Comparison of ENCODE assay signal across 8 cellular contexts in genomic region chr7:76437873-76438272, GRCh38. TPM values are rescaled to one million over a fixed set of nuclear protein-coding genes. Genes with fewer than 3 reads are reported as not detected.
DNase-seq lines count a peak whose midpoint lies in the region; ATAC-seq, FAIRE-seq and TF ChIP-seq lines count a peak whose summit lies in the region.
"Not testable (repeated sequence)": the region's sequence is repeated elsewhere in the genome, so short reads cannot be mapped to it uniquely, and the experiment has no call there.

No MANE protein-coding gene starts in this region.

- POLR2A ChIA-PET in activated naive CD8-positive, alpha-beta T cell treated with anti-CD3 and anti-CD28 coated beads, Interleukin-2, amount 10 ng/mL, durations not matched to agents 7 days and 5 days (lab: Charles Lee) = not testable (repeated sequence)

- H3K4me3 Mint-ChIP-seq in activated naive CD8-positive, alpha-beta T cell treated with anti-CD3 and anti-CD28 coated beads, Interleukin-2, amount 10 ng/mL, durations not matched to agents 7 days and 5 days = not testable (repeated sequence)

- H3K9me3 Mint-ChIP-seq in activated naive CD8-positive, alpha-beta T cell treated with anti-CD3 and anti-CD28 coated beads, Interleukin-2, amount 10 ng/mL, durations not matched to agents 7 days and 5 days = not testable (repeated sequence)

- TF ChIP-seq CTCF in pancreas (IDR thresholded peaks at IDR 0.05) (peak; percentile 36 to 59 (median 38)), transverse colon (IDR thresholded peaks at IDR 0.05) (peak; percentile 30 to 68 (median 53))

- H3K27ac Mint-ChIP-seq in activated naive CD8-positive, alpha-beta T cell treated with anti-CD3 and anti-CD28 coated beads, Interleukin-2, amount 10 ng/mL, durations not matched to agents 7 days and 5 days = not testable (repeated sequence)

- H3K4me1 ChIP-seq in pancreas, transverse colon: not testable (repeated sequence)

- DNase-seq in GM12891 (ENCODE audit: insufficient read length, low spot score); activated naive CD8-positive, alpha-beta T cell treated with anti-CD3 and anti-CD28 coated beads, Interleukin-2, amount 10 ng/mL, durations not matched to agents 7 days and 5 days; Right ventricle myocardium inferior (ENCODE audit: missing footprints): not testable (repeated sequence)
- DNase-seq in NCI-H1930 (lab: John Stamatoyannopoulos, UW) (peak; percentile 68 to 78), SW480 (ENCODE audit: low spot score) (peak; percentile 89), pancreas (peak in 5 of 6 donors; percentile 67 to 89 (median 73)), transverse colon (peak; percentile 74)

- 0 to 13% methylated on average over 1 to 2 of the region's 2 CpGs for WGBS in pancreas, 2 donors
- 8% methylated on average over 1 of the region's 2 CpGs; no CpG with 5 or more reads in 1 of the 2 donors for WGBS in transverse colon (ENCODE audit: low coverage in 1 of 2), 2 donors

- H3K4me1 Mint-ChIP-seq in activated naive CD8-positive, alpha-beta T cell treated with anti-CD3 and anti-CD28 coated beads, Interleukin-2, amount 10 ng/mL, durations not matched to agents 7 days and 5 days = not testable (repeated sequence)

- not testable (repeated sequence) for H3K27me3 Mint-ChIP-seq in activated naive CD8-positive, alpha-beta T cell treated with anti-CD3 and anti-CD28 coated beads, Interleukin-2, amount 10 ng/mL, durations not matched to agents 7 days and 5 days

- not testable (repeated sequence) for H3K9me3 ChIP-seq in pancreas, transverse colon

- H3K27me3 ChIP-seq in pancreas, transverse colon: not testable (repeated sequence)

- H3K36me3 Mint-ChIP-seq in activated naive CD8-positive, alpha-beta T cell treated with anti-CD3 and anti-CD28 coated beads, Interleukin-2, amount 10 ng/mL, durations not matched to agents 7 days and 5 days = not testable (repeated sequence)

- not testable (repeated sequence) for H3K36me3 ChIP-seq in pancreas, transverse colon

- not testable (repeated sequence) for TF ChIP-seq EP300 in transverse colon (IDR thresholded peaks at IDR 0.05; ENCODE audit: low read depth)

- ATAC-seq in HG02938 (IDR thresholded peaks at IDR 0.05; ENCODE audit: unreplicated experiment) (peak; percentile 75), Right ventricle myocardium inferior (peak; percentile 42), pancreas (peak; percentile 89 to 95 (median 92))
- ATAC-seq in activated naive CD8-positive, alpha-beta T cell treated with anti-CD3 and anti-CD28 coated beads, Interleukin-2, amount 10 ng/mL, durations not matched to agents 7 days and 5 days (ENCODE audit: low read depth) = peak; percentile 50

- intact Hi-C loops in Right ventricle myocardium inferior (cut with DNase I); pancreas (cut with DNase I); transverse colon (cut with DNase I; ENCODE audit: low total_unique reads): not testable (repeated sequence)

- in situ Hi-C loops in transverse colon (cut with MboI; ENCODE audit: low pct_ligation_motif_present in 1 of 4, low pct_unique_long_range_greater_than_20kb in 1 of 4, low sequenced_read_pairs in 3 of 4) = not testable (repeated sequence)

- FAIRE-seq in GM12891 (lab: Jason Lieb, UNC) = peak; percentile 74
- FAIRE-seq in pancreas (lab: Jason Lieb, UNC) = not testable (repeated sequence)

- H3K4me3 ChIP-seq in pancreas, transverse colon: not testable (repeated sequence)

- not testable (repeated sequence) for H3K27ac ChIP-seq in pancreas, transverse colon

- not testable (repeated sequence) for TF ChIP-seq POLR2A in GM12891 (IDR thresholded peaks at IDR 0.05; ENCODE audit: low read depth, low read length); transverse colon (IDR thresholded peaks at IDR 0.05)

RNA-seq across cellular contexts. Expression of gene ZP3, which starts 13.1 kb away (rescaled TPM):
- polyA plus RNA-seq in GM12891 (2012; ENCODE audit: low read depth, missing spikeins) = 3.6 TPM
- total RNA-seq in activated naive CD8-positive, alpha-beta T cell treated with anti-CD3 and anti-CD28 coated beads, Interleukin-2, amount 10 ng/mL, durations not matched to agents 7 days and 5 days = 1 to 10 TPM in 1 of 2 experiments, under 1 TPM in 1; 0.80 to 1.3 TPM
- 0.46 TPM for total RNA-seq in Right ventricle myocardium inferior
- total RNA-seq in pancreas = 10 to 100 TPM in 2 of 6 donors, 1 to 10 TPM in 4; 2.5 to 14.1 (median 6.6) TPM
- polyA plus RNA-seq in pancreas = 1 to 10 TPM; 3.2 to 7.6 TPM
- total RNA-seq in transverse colon = 1 to 10 TPM in 2 of 4 donors, not detected in 2; 3.0 to 3.4 TPM

RNA-seq across cellular contexts. Expression of gene DTX2, which starts 23.6 kb away (rescaled TPM):
- 9.2 TPM for polyA plus RNA-seq in GM12891 (2012; ENCODE audit: low read depth, missing spikeins)
- 10 to 100 TPM; 34.3 to 38.6 TPM for total RNA-seq in activated naive CD8-positive, alpha-beta T cell treated with anti-CD3 and anti-CD28 coated beads, Interleukin-2, amount 10 ng/mL, durations not matched to agents 7 days and 5 days
- total RNA-seq in Right ventricle myocardium inferior = 8.0 TPM
- total RNA-seq in pancreas = 10 to 100 TPM; 11.5 to 33.6 (median 14.8) TPM
- polyA plus RNA-seq in pancreas = 10 to 100 TPM; 25.4 to 52.4 TPM
- total RNA-seq in transverse colon = 100 to 1,000 TPM in 2 of 4 donors, 10 to 100 TPM in 2; 73.0 to 169 (median 119) TPM

RNA-seq across cellular contexts. Expression of gene SSC4D, which starts 28.4 kb away (rescaled TPM):
- 0.41 TPM for polyA plus RNA-seq in GM12891 (2012; ENCODE audit: low read depth, missing spikeins)
- total RNA-seq in activated naive CD8-positive, alpha-beta T cell treated with anti-CD3 and anti-CD28 coated beads, Interleukin-2, amount 10 ng/mL, durations not matched to agents 7 days and 5 days = under 1 TPM; 0.34 to 0.42 TPM
- total RNA-seq in Right ventricle myocardium inferior (1.3 TPM), pancreas (1 to 10 TPM in 5 of 6 donors, under 1 TPM in 1; 0.79 to 3.6 (median 2.2) TPM), transverse colon (under 1 TPM in 1 of 4 donors, not detected in 3; 0.41 TPM)
- polyA plus RNA-seq in pancreas = 10 to 100 TPM in 1 of 2 donors, 1 to 10 TPM in 1; 8.8 to 10.3 TPM

Comparison
In these comparisons a context has a peak if more than half of its experiments do, and no peak if none do; other contexts are left out.
1. ATAC-seq: peak in every context shown above with its lines; median percentile 92 in pancreas; 75 in HG02938; 50 in activated naive CD8-positive, alpha-beta T cell treated with anti-CD3 and anti-CD28 coated beads, Interleukin-2, amount 10 ng/mL, durations not matched to agents 7 days and 5 days; 42 in Right ventricle myocardium inferior.